ENCODE assay signal across 25 cellular contexts in genomic region chr17:71494045-71494444, GRCh38.
DNase-seq lines count a peak whose midpoint lies in the region; FAIRE-seq and TF ChIP-seq lines count a peak whose summit lies in the region.
"Had no signal": no experiment of that assay in that cellular context is flagged by ENCODE, and none has a peak within 500 bp of the region (broad histone marks: within the 10 kb centered on the region; RNA-seq: fewer than 3 reads in every experiment).

No MANE protein-coding gene starts in this region.

- H3K9me2 ChIP-seq in Karpas-422 (replicated peaks; ENCODE audit: insufficient read depth, low read length): no peaks in the 10 kb centered on the region

- BruUV-seq in mammary epithelial cell (replicated peaks; lab: Mats Ljungman, UMichigan) (no TSS peak), MCF 10A (replicated peaks; lab: Mats Ljungman, UMichigan) (no TSS peak), Caco-2 (replicated peaks; lab: Mats Ljungman, UMichigan) (no TSS peak)

- CTCF ChIA-PET in mammary epithelial cell (lab: Charles Lee; ENCODE audit: low non-redundant PET) (no interaction called here), MCF 10A (lab: Yijun Ruan, JAX) (interaction anchor here (0.7 kb wide), 1 partner anchor 736 kb away, joined by 3 read pairs; no protein-coding TSS in a partner anchor), Caco-2 (lab: Charles Lee) (no interaction called here)

- POLR2A ChIA-PET in MCF 10A (lab: Yijun Ruan, JAX) (no interaction called here), Caco-2 (lab: Charles Lee) (interaction anchor here (0.6 kb wide), 1 partner anchor 85 kb away, joined by 3 read pairs; no protein-coding TSS in a partner anchor)

- H3K27me3 ChIP-seq in mammary epithelial cell (ENCODE audit: insufficient read depth, low read length) (no peaks in the 10 kb centered on the region), astrocyte (ENCODE audit: insufficient read depth, low read length) (no peaks in the 10 kb centered on the region), Caco-2 (replicated peaks; ENCODE audit: control insufficient read depth, insufficient read depth, low read length) (no peaks in the 10 kb centered on the region), BE2C (no peaks in the 10 kb centered on the region), H7 (ENCODE audit: control insufficient read depth, insufficient read depth, low read length) (no peaks in the 10 kb centered on the region), Karpas-422 (ENCODE audit: low read length) (no peaks in the 10 kb centered on the region)
- H3K27me3 ChIP-seq: neural progenitor cell, Peyer's patch, upper lobe of right lung had no signal

- H3K36me3 Mint-ChIP-seq in MCF 10A (ENCODE audit: insufficient read depth, unreplicated experiment): no peaks in the 10 kb centered on the region
- H3K36me3 Mint-ChIP-seq in astrocyte (ENCODE audit: low read depth, unreplicated experiment): no peaks in the 10 kb centered on the region
- no peaks in the 10 kb centered on the region for H3K36me3 Mint-ChIP-seq in Caco-2 (ENCODE audit: insufficient read depth, unreplicated experiment)
- H3K36me3 Mint-ChIP-seq: neural progenitor cell had no signal

- DNase-seq in mammary epithelial cell: no peak
- no peak for DNase-seq in MCF 10A (ENCODE audit: unreplicated experiment)
- DNase-seq in astrocyte (ENCODE audit: low read depth): peak; percentile 81
- peak; percentile 4 for DNase-seq in kidney tubule cell (ENCODE audit: low spot score)
- DNase-seq in Caco-2: no peak
- no peak for DNase-seq in BE2C
- DNase-seq in H7: no peak
- no peak for DNase-seq in Karpas-422
- DNase-seq: 8988T; activated CD4-positive, alpha-beta T cell treated with anti-CD3 and anti-CD28 coated beads, Interleukin-2, amount 50 U/mL, for 4 hours; activated effector memory CD4-positive, alpha-beta T cell treated with anti-CD3 and anti-CD28 coated beads, Interleukin-2, amount 50 U/mL, for 16 hours; amniotic stem cell; DMS153; effector CD8-positive, alpha-beta T cell; mucosa of descending colon; NCI-H1048; NCI-H2029; Peyer's patch; stimulated activated CD4-positive, alpha-beta T cell treated with anti-CD3 and anti-CD28 coated beads, Interleukin-15, amount 100 ng/mL, for 24 hours; upper lobe of right lung had no signal

- H3K9me3 ChIP-seq in mammary epithelial cell (replicated peaks; ENCODE audit: insufficient read depth, low read length) (no peaks in the 10 kb centered on the region), astrocyte (ENCODE audit: insufficient read depth, low read depth, low read length) (no peaks in the 10 kb centered on the region), Caco-2 (no peaks in the 10 kb centered on the region), BE2C (no peaks in the 10 kb centered on the region), Karpas-422 (ENCODE audit: low read length) (no peaks in the 10 kb centered on the region)
- H3K9me3 ChIP-seq: mucosa of descending colon, Peyer's patch, upper lobe of right lung had no signal

- H3K36me3 ChIP-seq in mammary epithelial cell (ENCODE audit: insufficient read depth, low read length): no peaks in the 10 kb centered on the region
- no peaks in the 10 kb centered on the region for H3K36me3 ChIP-seq in astrocyte (ENCODE audit: insufficient read depth, low read length)
- no peaks in the 10 kb centered on the region for H3K36me3 ChIP-seq in Caco-2 (ENCODE audit: control insufficient read depth, insufficient read depth, low read length)
- no peaks in the 10 kb centered on the region for H3K36me3 ChIP-seq in BE2C
- H3K36me3 ChIP-seq in H7 (replicated peaks; ENCODE audit: control insufficient read depth, insufficient read depth, low read length): no peaks in the 10 kb centered on the region
- H3K36me3 ChIP-seq in Karpas-422 (ENCODE audit: insufficient read depth, low read length): no peaks in the 10 kb centered on the region
- H3K36me3 ChIP-seq: neural progenitor cell, Peyer's patch, upper lobe of right lung had no signal

- H3K4me1 ChIP-seq in mammary epithelial cell (ENCODE audit: insufficient read depth, low read length): peaks cover 9% of the 10 kb centered on the region
- peaks cover 9% of the 10 kb centered on the region for H3K4me1 ChIP-seq in astrocyte (ENCODE audit: insufficient read depth, low read length)
- H3K4me1 ChIP-seq in Caco-2: no peaks in the 10 kb centered on the region
- H3K4me1 ChIP-seq in BE2C: no peaks in the 10 kb centered on the region
- H3K4me1 ChIP-seq in Karpas-422 (ENCODE audit: low read length): no peaks in the 10 kb centered on the region
- H3K4me1 ChIP-seq: neural progenitor cell, Peyer's patch, upper lobe of right lung had no signal

- H3K27ac ChIP-seq in mammary epithelial cell (ENCODE audit: insufficient read depth, low read depth, low read length): no peak overlapping the region
- peak overlapping the region; percentile 25 for H3K27ac ChIP-seq in astrocyte (ENCODE audit: low read depth, low read length)
- H3K27ac ChIP-seq in Karpas-422 (ENCODE audit: low read length): no peak overlapping the region
- H3K27ac ChIP-seq: KMS-11, neural progenitor cell, Peyer's patch, upper lobe of right lung had no signal

- H4K20me1 ChIP-seq in mammary epithelial cell (ENCODE audit: insufficient read depth, low read length) (no peaks in the 10 kb centered on the region), astrocyte (ENCODE audit: insufficient read depth, low read length) (no peaks in the 10 kb centered on the region), Karpas-422 (ENCODE audit: insufficient read depth, low read depth, low read length) (no peaks in the 10 kb centered on the region)

- dilution Hi-C loops in mammary epithelial cell (cut with HindIII; ENCODE audit: low sequenced_read_pairs): no loop called here

- no peak for FAIRE-seq in astrocyte (lab: Jason Lieb, UNC)
- FAIRE-seq: GM12892, H1 had no signal

- H2AFZ ChIP-seq in mammary epithelial cell (ENCODE audit: low read depth, low read length): peak overlapping the region; percentile 20
- no peak overlapping the region for H2AFZ ChIP-seq in astrocyte (ENCODE audit: low read depth, low read length)
- H2AFZ ChIP-seq in Karpas-422 (ENCODE audit: low read length): no peak overlapping the region
- H2AFZ ChIP-seq: neural progenitor cell had no signal

- intact Hi-C loops in mammary epithelial cell (cut with micrococcal nuclease) (no loop called here), MCF 10A (cut with micrococcal nuclease) (no loop called here), Caco-2 (cut with micrococcal nuclease; ENCODE audit: unreplicated experiment) (no loop called here)

- in situ Hi-C loops in mammary epithelial cell (cut with MboI; ENCODE audit: low sequenced_read_pairs in 2 of 2): no loop called here

- TF ChIP-seq CTCF in mammary epithelial cell (conservative IDR thresholded peaks at IDR 0.05 in 1 of 2, IDR thresholded peaks at IDR 0.05 in 1 of 2; ENCODE audit: extremely low read depth in 1 of 2, insufficient read depth in 1 of 2, low read depth in 1 of 2, low read length in 2 of 2) (no peak), MCF 10A (IDR thresholded peaks at IDR 0.05; ENCODE audit: unreplicated experiment) (no peak), astrocyte (IDR thresholded peaks at IDR 0.05; ENCODE audit: insufficient read depth, low read depth, low read length) (no peak), Caco-2 (IDR thresholded peaks at IDR 0.05; ENCODE audit: insufficient read depth in 1 of 2, low read depth in 1 of 2, low read length in 1 of 2, severe bottlenecking in 1 of 2, unreplicated experiment in 1 of 2) (no peak), BE2C (IDR thresholded peaks at IDR 0.05; ENCODE audit: low read depth, low read length) (no peak)

- H3K9ac ChIP-seq in mammary epithelial cell (ENCODE audit: insufficient read depth, low read length) (no peak overlapping the region), astrocyte (ENCODE audit: low read length) (no peak overlapping the region), Karpas-422 (ENCODE audit: low read length) (no peak overlapping the region)
- H3K9ac ChIP-seq: KMS-11, neural progenitor cell had no signal

- H3K79me2 ChIP-seq in mammary epithelial cell (ENCODE audit: insufficient read depth, low read length): no peaks in the 10 kb centered on the region
- H3K79me2 ChIP-seq in astrocyte (ENCODE audit: insufficient read depth, low read length): no peaks in the 10 kb centered on the region
- H3K79me2 ChIP-seq in Karpas-422 (ENCODE audit: low read length): no peaks in the 10 kb centered on the region

- H3K4me3 ChIP-seq in mammary epithelial cell (replicated peaks in 1 of 3; ENCODE audit: insufficient read depth in 1 of 3, low read depth in 2 of 3, low read length in 3 of 3) (no peak overlapping the region), astrocyte (ENCODE audit: insufficient read depth, low read depth, low read length) (no peak overlapping the region), Caco-2 (ENCODE audit: low read depth, low read length) (no peak overlapping the region), BE2C (ENCODE audit: low read depth, low read length) (no peak overlapping the region), H7 (ENCODE audit: insufficient read depth, low read depth, low read length) (no peak overlapping the region), Karpas-422 (ENCODE audit: low read length) (no peak overlapping the region)
- H3K4me3 ChIP-seq: mucosa of descending colon, neural progenitor cell, Peyer's patch, upper lobe of right lung had no signal

- H3K27ac Mint-ChIP-seq in MCF 10A (ENCODE audit: low read depth, unreplicated experiment) (no peak overlapping the region), astrocyte (ENCODE audit: unreplicated experiment) (peak overlapping the region; percentile 80), Caco-2 (ENCODE audit: unreplicated experiment) (no peak overlapping the region)
- H3K27ac Mint-ChIP-seq: neural progenitor cell; T-helper 2 cell treated with Interferon-gamma antibody and Interleukin-4, amounts not matched to agents 5 μg/mL and 100 μg/mL, for 36 hours had no signal

- H3K27me3 Mint-ChIP-seq in MCF 10A (ENCODE audit: insufficient read depth, unreplicated experiment): no peaks in the 10 kb centered on the region
- no peaks in the 10 kb centered on the region for H3K27me3 Mint-ChIP-seq in astrocyte (ENCODE audit: low read depth, unreplicated experiment)
- no peaks in the 10 kb centered on the region for H3K27me3 Mint-ChIP-seq in Caco-2 (ENCODE audit: insufficient read depth, unreplicated experiment)

- H3K4me3 Mint-ChIP-seq in MCF 10A (ENCODE audit: unreplicated experiment) (no peak overlapping the region), astrocyte (ENCODE audit: unreplicated experiment) (no peak overlapping the region), Caco-2 (ENCODE audit: unreplicated experiment) (no peak overlapping the region)
- H3K4me3 Mint-ChIP-seq: neural progenitor cell; T-helper 2 cell treated with Interferon-gamma antibody and Interleukin-4, amounts not matched to agents 5 μg/mL and 100 μg/mL, for 36 hours had no signal

- H3K4me2 ChIP-seq in mammary epithelial cell (ENCODE audit: insufficient read depth, low read depth, low read length) (peak overlapping the region; percentile 26), astrocyte (ENCODE audit: low read length) (peak overlapping the region; percentile 9), Karpas-422 (ENCODE audit: low read depth, low read length, poor library complexity, severe bottlenecking) (no peak overlapping the region)
- H3K4me2 ChIP-seq: neural progenitor cell had no signal

- WGBS in mammary epithelial cell (ENCODE audit: low coverage, missing lambda C conversion rate): 43% methylated on average over 1 of the region's 1 CpG

- H3K9me3 Mint-ChIP-seq in MCF 10A (ENCODE audit: unreplicated experiment) (no peaks in the 10 kb centered on the region), astrocyte (ENCODE audit: unreplicated experiment) (no peaks in the 10 kb centered on the region), Caco-2 (ENCODE audit: unreplicated experiment) (no peaks in the 10 kb centered on the region)
- H3K9me3 Mint-ChIP-seq: neural progenitor cell had no signal

- no peaks in the 10 kb centered on the region for H3K4me1 Mint-ChIP-seq in MCF 10A (ENCODE audit: insufficient read depth, unreplicated experiment)
- H3K4me1 Mint-ChIP-seq in astrocyte (ENCODE audit: low read depth, unreplicated experiment): peaks cover 24% of the 10 kb centered on the region
- no peaks in the 10 kb centered on the region for H3K4me1 Mint-ChIP-seq in Caco-2 (ENCODE audit: low read depth, unreplicated experiment)
- H3K4me1 Mint-ChIP-seq: neural progenitor cell had no signal

Comparison
In these comparisons a context has a peak if more than half of its experiments do, and no peak if none do; other contexts are left out.
1. DNase-seq: peak in astrocyte (single experiment) and kidney tubule cell (single experiment); none in mammary epithelial cell (single experiment), MCF 10A (single experiment), Caco-2 (0 of 2), BE2C (single experiment), H7 (single experiment) and Karpas-422 (single experiment).